Comparison of ENCODE assay signal across 15 cellular contexts in the genomic region with DNA sequence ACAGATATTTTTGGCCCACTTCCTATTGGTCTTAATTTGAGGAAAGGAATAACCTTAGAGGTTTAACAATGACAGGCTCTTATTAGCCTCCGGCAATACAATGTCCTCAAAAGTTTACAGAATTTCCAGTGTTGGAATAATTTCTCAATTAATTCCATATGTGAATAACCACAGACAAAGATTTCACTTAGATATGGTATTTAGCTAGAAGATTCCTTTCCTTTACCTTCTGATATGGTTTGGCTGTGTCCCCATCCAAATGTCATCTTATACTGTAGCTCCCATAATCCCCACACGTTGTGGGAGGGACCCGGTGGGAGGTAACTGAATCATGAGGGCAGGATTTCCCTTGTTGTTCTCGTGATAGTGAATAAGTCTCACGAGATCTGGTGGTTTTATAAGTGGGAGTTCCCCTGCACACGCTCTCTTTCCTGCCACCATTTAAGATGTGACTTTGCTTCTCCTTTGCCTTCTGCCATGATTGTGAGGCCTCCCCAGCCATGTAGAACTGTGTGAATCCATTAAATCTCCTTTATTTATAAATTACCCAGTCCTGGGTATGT. TPM values are rescaled to one million over a fixed set of nuclear protein-coding genes. Genes with fewer than 3 reads are reported as not detected.
DNase-seq lines count a peak whose midpoint lies in the region; FAIRE-seq and TF ChIP-seq lines count a peak whose summit lies in the region.
"Had no signal": no experiment of that assay in that cellular context is flagged by ENCODE, and none has a peak within 500 bp of the region (broad histone marks: within the 10 kb centered on the region; RNA-seq: fewer than 3 reads in every experiment).

No MANE protein-coding gene starts in this region.

- peaks cover 24% of the 10 kb centered on the region for H3K36me3 Mint-ChIP-seq in HFFc6 (ENCODE audit: low read depth)
- H3K36me3 Mint-ChIP-seq: CD14-positive monocyte, T-cell had no signal

- TF ChIP-seq CTCF in HFFc6 (IDR thresholded peaks at IDR 0.05) = no peak
- no peak for TF ChIP-seq CTCF in astrocyte of the cerebellum (IDR thresholded peaks at IDR 0.05; ENCODE audit: low read depth, low read length, missing control alignments)
- no peak for TF ChIP-seq CTCF in foreskin fibroblast (IDR thresholded peaks at IDR 0.05; ENCODE audit: low read depth, low read length)

- H3K4me3 Mint-ChIP-seq in HFFc6 = peak overlapping the region; percentile 25; the same call in 1 of the 2 replicates
- H3K4me3 Mint-ChIP-seq: CD14-positive monocyte, T-cell had no signal

- peak overlapping the region; percentile 59 for H3K27ac Mint-ChIP-seq in HFFc6
- H3K27ac Mint-ChIP-seq: T-cell had no signal

- H3K27me3 Mint-ChIP-seq in HFFc6 (ENCODE audit: insufficient read depth) = no peaks in the 10 kb centered on the region; the same call in 1 of the 2 replicates

- in situ Hi-C loops in astrocyte of the cerebellum (cut with HindIII; ENCODE audit: low sequenced_read_pairs) = no loop called here

- peaks cover 73% of the 10 kb centered on the region for H3K4me1 Mint-ChIP-seq in HFFc6 (ENCODE audit: low read depth)
- H3K4me1 Mint-ChIP-seq: CD14-positive monocyte, T-cell had no signal

- 0 out of 2 replicates have a peak, but pooled peaks cover 4% of the 10 kb centered on the region for H3K9me3 Mint-ChIP-seq in HFFc6

- DNase-seq in Daoy (ENCODE audit: low read depth) (peak; percentile 14), HFFc6 (peak; percentile 88), astrocyte of the cerebellum (ENCODE audit: low read depth) (peak; percentile 43), foreskin fibroblast (peak; percentile 68 to 83), urothelium cell line (ENCODE audit: low spot score) (no peak), glomerular visceral epithelial cell (ENCODE audit: extremely low spot score) (no peak)
- DNase-seq in stimulated activated CD4-positive, alpha-beta T cell treated with anti-CD3 and anti-CD28 coated beads, Interleukin-15, amount 100 ng/mL, for 24 hours = no peak
- DNase-seq: NCI-H1048; NCI-H2107; NCI-H226; NCI-H526; NK-92 treated with Interleukin-12 subunit alpha and Interleukin-12 subunit beta, amount 100 ng/mL, for 24 hours; T-cell had no signal

- no peak overlapping the region for H3K4me3 ChIP-seq in astrocyte of the cerebellum (ENCODE audit: low read depth, low read length)
- no peak overlapping the region for H3K4me3 ChIP-seq in foreskin fibroblast (ENCODE audit: low read depth in 1 of 2, low read length in 2 of 2)

- no peak for FAIRE-seq in urothelium cell line (lab: Jason Lieb, UNC)
- FAIRE-seq: G401.6 had no signal

RNA-seq across cellular contexts. Expression of a gene that starts 54.9 kb away (rescaled TPM):
- total RNA-seq in Daoy (2014; rRNA removed; shearing (Covaris generic)) = 0.27 and 0.74 TPM in 2 replicates
- total RNA-seq in HFFc6 (2021; fragmentation: NEBNext Ultra II Directional; extraction: Animal tissue kit (Norgen Biotek cat#: 25700)) = 1 to 10 TPM; 1.5 to 2.4 (median 2.1) TPM
- total RNA-seq: T-cell had no signal

Comparison
In these comparisons a context has a peak if more than half of its experiments do, and no peak if none do; other contexts are left out.
1. DNase-seq: peak in Daoy (single experiment), HFFc6 (single experiment), astrocyte of the cerebellum (single experiment) and foreskin fibroblast (2 of 2); none in stimulated activated CD4-positive, alpha-beta T cell treated with anti-CD3 and anti-CD28 coated beads, Interleukin-15, amount 100 ng/mL, for 24 hours (single experiment), urothelium cell line (single experiment) and glomerular visceral epithelial cell (single experiment).